In genomic region chr12:25384954-25385216, GRCh38 we compare ENCODE assay signal across 8 cellular contexts.
DNase-seq lines count a peak whose midpoint lies in the region; ATAC-seq and TF ChIP-seq lines count a peak whose summit lies in the region.

No MANE protein-coding gene starts in this region.

- peak overlapping the region; percentile 97 for H3K9ac ChIP-seq in Loucy (ENCODE audit: low read depth, low read length, poor library complexity, severe bottlenecking)

- H3K9me2 ChIP-seq in Loucy (replicated peaks; ENCODE audit: low read depth, low read length), result no peaks in the 10 kb centered on the region

- H3K27ac ChIP-seq in cingulate gyrus (ENCODE audit: low read depth, low read length), result peak overlapping the region; percentile 99

- H3K4me3 Mint-ChIP-seq in naive B cell, result peak overlapping the region; percentile 92 to 98 (median 96)

- H3F3A ChIP-seq in Loucy (ENCODE audit: low read depth), result no peaks in the 10 kb centered on the region

- no peaks in the 10 kb centered on the region for H4K20me1 ChIP-seq in Loucy (ENCODE audit: insufficient read depth, low read length, poor library complexity, severe bottlenecking)

- peak overlapping the region; percentile 96 for H3K4me2 ChIP-seq in Loucy (ENCODE audit: low read depth, low read length, poor library complexity, severe bottlenecking)

- H3K4me3 ChIP-seq in AG09309 (ENCODE audit: control insufficient read depth, low read depth, low read length) (peak overlapping the region; percentile 76), Loucy (ENCODE audit: low read length, poor library complexity, severe bottlenecking) (peak overlapping the region; percentile 91)

- H3K9me3 Mint-ChIP-seq in naive B cell, result peaks cover 0 to 4% (median 0%) of the 10 kb centered on the region in 7 donors

- H2AFZ ChIP-seq in Loucy (ENCODE audit: low read length), result no peak overlapping the region

- TF ChIP-seq CTCF in AG09309 (IDR thresholded peaks at IDR 0.05; ENCODE audit: control insufficient read depth, insufficient read depth, low read depth, low read length, missing control alignments) (no peak), Loucy (conservative IDR thresholded peaks at IDR 0.05; ENCODE audit: low read length) (no peak)

- no peaks in the 10 kb centered on the region for H3K9me3 ChIP-seq in Loucy (ENCODE audit: insufficient read depth, low read depth, low read length)

- peaks cover 25 to 42% (median 39%) of the 10 kb centered on the region in 3 donors for H3K4me1 Mint-ChIP-seq in naive B cell

- H3K36me3 ChIP-seq in Loucy (ENCODE audit: insufficient read depth, low read length), result no peaks in the 10 kb centered on the region

- no peaks in the 10 kb centered on the region for H3K27me3 ChIP-seq in Loucy (ENCODE audit: insufficient read depth, low read length, poor library complexity, severe bottlenecking)

- no peak for DNase-seq in AG09309 (ENCODE audit: low read depth)
- DNase-seq in naive B cell, result no peak
- DNase-seq in NCI-H510A treated with DMSO at 0.1 percent for 48 hours (lab: John Stamatoyannopoulos, UW), result no peak
- DNase-seq in foreskin melanocyte, result no peak
- no peak for DNase-seq in NK-92 (lab: John Stamatoyannopoulos, UW; ENCODE audit: unreplicated experiment)

- H3K79me2 ChIP-seq in Loucy (ENCODE audit: insufficient read depth, low read length), result peaks cover 9% of the 10 kb centered on the region; the same call in 1 of the 2 replicates

- peak overlapping the region; percentile 99 to 100 (median 100) for H3K27ac Mint-ChIP-seq in naive B cell

- ATAC-seq in naive B cell (ENCODE audit: low read depth in 2 of 2), result no peak
- ATAC-seq in HG03139 (IDR thresholded peaks at IDR 0.05; ENCODE audit: unreplicated experiment), result no peak

- H3K36me3 Mint-ChIP-seq in naive B cell, result no peaks in the 10 kb centered on the region

- H3K4me1 ChIP-seq in Loucy (ENCODE audit: insufficient read depth, low read length, poor library complexity, severe bottlenecking), result peaks cover 40% of the 10 kb centered on the region

- H3K27me3 Mint-ChIP-seq in naive B cell, result peaks cover 0 to 5% (median 0%) of the 10 kb centered on the region in 3 donors
